ENCODE assay signal across 24 cellular contexts in the genomic region with DNA sequence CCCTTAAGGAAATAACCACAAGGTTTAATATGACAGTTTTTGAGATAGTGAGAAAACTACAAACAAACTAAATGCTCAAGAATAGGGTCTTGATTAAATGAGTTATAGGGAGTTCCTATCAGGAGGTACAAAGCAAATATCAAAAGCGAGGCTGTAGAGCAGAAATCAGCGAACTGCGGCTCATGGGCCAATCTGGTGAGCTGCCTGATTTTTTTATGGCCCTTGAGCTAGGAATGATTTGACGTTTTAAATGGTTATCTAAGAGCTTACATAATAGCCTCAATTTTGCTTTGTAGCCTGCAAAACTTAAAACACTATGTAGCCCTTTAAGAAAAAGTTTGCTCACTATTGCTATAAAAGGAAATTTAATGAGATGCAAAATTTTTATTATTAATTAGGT.
A peak's percentile ranks its signal among the peaks of the same experiment; 100 is the strongest.
DNase-seq lines count a peak whose midpoint lies in the region; ATAC-seq, FAIRE-seq and TF ChIP-seq lines count a peak whose summit lies in the region.
"Had no signal": no experiment of that assay in that cellular context is flagged by ENCODE, and none has a peak within 500 bp of the region (broad histone marks: within the 10 kb centered on the region; RNA-seq: fewer than 3 reads in every experiment).

No MANE protein-coding gene starts in this region.

- peaks cover 74% of the 10 kb centered on the region for H3K4me1 Mint-ChIP-seq in central memory CD8-positive, alpha-beta T cell

- H3K27ac Mint-ChIP-seq in central memory CD8-positive, alpha-beta T cell (ENCODE audit: low read depth): peak overlapping the region; percentile 32

- no peaks in the 10 kb centered on the region for H3K9me3 Mint-ChIP-seq in central memory CD8-positive, alpha-beta T cell

- H3K36me3 Mint-ChIP-seq in central memory CD8-positive, alpha-beta T cell (ENCODE audit: insufficient read depth): no peaks in the 10 kb centered on the region

- no peak overlapping the region for H3K9ac ChIP-seq in GM23248

- H3K79me2 ChIP-seq in GM23248 (ENCODE audit: insufficient read depth): no peaks in the 10 kb centered on the region

- H3K27ac ChIP-seq in GM23248 (no peak overlapping the region), sigmoid colon (peak overlapping the region; percentile 66 to 80 (median 76)), WERI-Rb-1 (no peak overlapping the region)
- H3K27ac ChIP-seq: PC-9 had no signal

- intact Hi-C loops in mucosa of descending colon (cut with DNase I, micrococcal nuclease): no loop called here
- intact Hi-C loops in sigmoid colon (cut with DNase I): loop anchor here (10.0 kb wide), 1 partner anchor 213 kb away; no protein-coding TSS in a partner anchor

- no peak for TF ChIP-seq EP300 in sigmoid colon (IDR thresholded peaks at IDR 0.05)

- 0 out of 2 replicates have a peak overlapping the region, but pooled peaks have one; percentile 16 for H2AFZ ChIP-seq in GM23248
- H2AFZ ChIP-seq: PC-9 had no signal

- in situ Hi-C loops in GM23248 (cut with MboI): no loop called here

- no peak for TF ChIP-seq CTCF in mucosa of descending colon (IDR thresholded peaks at IDR 0.05)
- no peak for TF ChIP-seq CTCF in sigmoid colon (IDR thresholded peaks at IDR 0.05)
- no peak for TF ChIP-seq CTCF in WERI-Rb-1 (IDR thresholded peaks at IDR 0.05; ENCODE audit: low read depth, low read length)

- 48 to 57% methylated on average over 4 of the region's 4 CpGs for WGBS in GM23248 (ENCODE audit: low coverage in 1 of 2, low lambda C conversion rate in 2 of 2, missing lambda C conversion rate in 2 of 2), 2 experiments
- WGBS in sigmoid colon, 2 donors: 15 to 69% methylated on average over 4 of the region's 4 CpGs

- no peak for TF ChIP-seq POLR2A in sigmoid colon (IDR thresholded peaks at IDR 0.05)

- no peak for FAIRE-seq in frontal cortex (lab: Jason Lieb, UNC)
- FAIRE-seq: GM12878, HTR-8/SVneo had no signal

- no peaks in the 10 kb centered on the region for H3K36me3 ChIP-seq in GM23248 (ENCODE audit: low read depth)
- no peaks in the 10 kb centered on the region for H3K36me3 ChIP-seq in mucosa of descending colon (ENCODE audit: low read depth)
- no peaks in the 10 kb centered on the region for H3K36me3 ChIP-seq in sigmoid colon
- no peaks in the 10 kb centered on the region for H3K36me3 ChIP-seq in WERI-Rb-1

- H3K4me3 Mint-ChIP-seq in central memory CD8-positive, alpha-beta T cell: no peak overlapping the region

- H3K4me2 ChIP-seq in GM23248 (ENCODE audit: unreplicated experiment): no peak overlapping the region
- H3K4me2 ChIP-seq: PC-9 had no signal

- no peaks in the 10 kb centered on the region for H3K27me3 Mint-ChIP-seq in central memory CD8-positive, alpha-beta T cell
- H3K27me3 Mint-ChIP-seq: CD4-positive, alpha-beta memory T cell had no signal

- no peaks in the 10 kb centered on the region for H4K20me1 ChIP-seq in GM23248 (ENCODE audit: insufficient read depth)

- no peaks in the 10 kb centered on the region for H3K27me3 ChIP-seq in GM23248 (replicated peaks; ENCODE audit: insufficient read depth)
- H3K27me3 ChIP-seq in sigmoid colon: no peaks in the 10 kb centered on the region
- no peaks in the 10 kb centered on the region for H3K27me3 ChIP-seq in WERI-Rb-1 (ENCODE audit: insufficient read depth, low read depth, severe bottlenecking)

- no peak for ATAC-seq in central memory CD8-positive, alpha-beta T cell (replicated peaks; ENCODE audit: extremely low read depth, poor library complexity, severe bottlenecking)
- peak; percentile 53 for ATAC-seq in mucosa of descending colon
- ATAC-seq: GM12878 had no signal

- no peak overlapping the region for H3K4me3 ChIP-seq in GM23248
- H3K4me3 ChIP-seq in mucosa of descending colon: no peak overlapping the region
- H3K4me3 ChIP-seq in sigmoid colon: no peak overlapping the region
- no peak overlapping the region for H3K4me3 ChIP-seq in WERI-Rb-1 (ENCODE audit: low read depth, low read length)
- H3K4me3 ChIP-seq: GM12878, PC-9 had no signal

- H3K9me2 ChIP-seq in GM23248 (ENCODE audit: insufficient read depth): no peaks in the 10 kb centered on the region

- DNase-seq in GM23248: no peak
- no peak for DNase-seq in central memory CD8-positive, alpha-beta T cell (ENCODE audit: low spot score in 2 of 2)
- no peak for DNase-seq in mucosa of descending colon
- DNase-seq in sigmoid colon: no peak
- no peak for DNase-seq in WERI-Rb-1
- no peak for DNase-seq in HuH-7 (ENCODE audit: low spot score)
- DNase-seq in frontal cortex (ENCODE audit: low spot score in 2 of 2): no peak
- DNase-seq: C1 segment of cervical spinal cord; CD4-positive, alpha-beta memory T cell; DMS 273 treated with DMSO at 0.1 percent for 48 hours; DMS79; GDM1; HCEC 1CT; NCI-H1105; NCI-H1436 treated with DMSO at 0.1 percent for 48 hours; NCI-H187 treated with DMSO at 0.1 percent for 48 hours; NCI-H2107; NCI-H526; NK-92 treated with Interleukin-12 subunit alpha and Interleukin-12 subunit beta, amount 100 ng/mL, for 24 hours; PC-9; SHP77 had no signal

- H3K4me1 ChIP-seq in GM23248 (ENCODE audit: insufficient read depth) (peaks cover 41% of the 10 kb centered on the region), mucosa of descending colon (ENCODE audit: low read depth) (no peaks in the 10 kb centered on the region), sigmoid colon (peaks cover 0 to 77% (median 62%) of the 10 kb centered on the region in 4 donors)

- H3K9me3 ChIP-seq in GM23248 (ENCODE audit: low read depth): no peaks in the 10 kb centered on the region
- H3K9me3 ChIP-seq in mucosa of descending colon: peaks cover under 1% of the 10 kb centered on the region
- no peaks in the 10 kb centered on the region for H3K9me3 ChIP-seq in sigmoid colon
- H3K9me3 ChIP-seq in WERI-Rb-1 (ENCODE audit: severe bottlenecking): no peaks in the 10 kb centered on the region
- H3K9me3 ChIP-seq: Caco-2 had no signal

- H3F3A ChIP-seq in GM23248 (ENCODE audit: insufficient read depth): peaks cover 35% of the 10 kb centered on the region

Comparison
In these comparisons a context has a peak if more than half of its experiments do, and no peak if none do; other contexts are left out.
1. H3K27ac ChIP-seq: peak in sigmoid colon (4 of 4); none in GM23248 (single experiment) and WERI-Rb-1 (single experiment).